ENCODE assay signal across 16 cellular contexts in the genomic region with DNA sequence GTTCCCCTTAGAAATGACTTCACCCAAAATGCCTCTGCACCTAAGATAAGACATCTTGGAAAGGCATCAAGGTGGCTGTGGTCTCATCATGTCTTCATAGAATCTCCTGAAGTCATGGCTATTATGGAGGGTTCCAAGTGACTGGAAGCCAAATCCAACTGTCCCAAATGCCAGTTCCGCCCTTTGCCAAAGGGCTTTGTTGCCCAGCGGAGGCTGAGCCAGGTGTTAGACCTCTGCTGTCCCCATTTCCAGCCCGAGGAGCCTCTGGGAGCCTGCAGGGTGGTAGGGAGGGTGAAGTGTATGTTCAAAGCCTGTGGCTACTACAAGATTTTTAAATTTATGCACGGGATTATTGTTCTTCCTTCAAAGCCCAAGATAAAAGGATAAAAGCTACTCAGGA. TPM values are rescaled to one million over a fixed set of nuclear protein-coding genes. Genes with fewer than 3 reads are reported as not detected.
DNase-seq lines count a peak whose midpoint lies in the region; ATAC-seq and TF ChIP-seq lines count a peak whose summit lies in the region.
"Had no signal": no experiment of that assay in that cellular context is flagged by ENCODE, and none has a peak within 500 bp of the region (broad histone marks: within the 10 kb centered on the region; RNA-seq: fewer than 3 reads in every experiment).

No MANE protein-coding gene starts in this region.

- H3K4me1 ChIP-seq in upper lobe of right lung: no peaks in the 10 kb centered on the region
- H3K4me1 ChIP-seq: Peyer's patch had no signal

- H3K27ac ChIP-seq in C4-2B: peak overlapping the region; percentile 56
- H3K27ac ChIP-seq in WERI-Rb-1: no peak overlapping the region
- no peak overlapping the region for H3K27ac ChIP-seq in upper lobe of right lung
- H3K27ac ChIP-seq: Peyer's patch had no signal

- H3K27me3 ChIP-seq in WERI-Rb-1 (ENCODE audit: insufficient read depth, low read depth, severe bottlenecking): no peaks in the 10 kb centered on the region
- no peaks in the 10 kb centered on the region for H3K27me3 ChIP-seq in upper lobe of right lung
- H3K27me3 ChIP-seq: Peyer's patch had no signal

- H3K36me3 ChIP-seq in WERI-Rb-1 (no peaks in the 10 kb centered on the region), upper lobe of right lung (no peaks in the 10 kb centered on the region)
- H3K36me3 ChIP-seq: Peyer's patch had no signal

- H3K9me3 ChIP-seq in WERI-Rb-1 (ENCODE audit: severe bottlenecking) (no peaks in the 10 kb centered on the region), upper lobe of right lung (no peaks in the 10 kb centered on the region)
- H3K9me3 ChIP-seq: Peyer's patch had no signal

- POLR2A ChIA-PET in HEK293T (lab: Yijun Ruan, JAX): interaction anchor here (0.8 to 0.9 kb wide), 3 partner anchors 24 to 26 kb away, joined by 3 to 4 read pairs (median 3); a partner anchor contains a TSS

- no peak for ATAC-seq in omental fat pad (ENCODE audit: low FRiP score)
- no peak for ATAC-seq in upper lobe of right lung
- no peak for ATAC-seq in GM19455 (IDR thresholded peaks at IDR 0.05; ENCODE audit: unreplicated experiment)
- ATAC-seq: GM23338 had no signal

- CTCF ChIA-PET in HEK293T (lab: Yijun Ruan, JAX): no interaction called here

- no peak for TF ChIP-seq CTCF in C4-2B (conservative IDR thresholded peaks at IDR 0.05)
- TF ChIP-seq CTCF in WERI-Rb-1 (IDR thresholded peaks at IDR 0.05; ENCODE audit: low read depth, low read length): no peak
- no peak for TF ChIP-seq CTCF in omental fat pad (IDR thresholded peaks at IDR 0.05)
- TF ChIP-seq CTCF in upper lobe of right lung (IDR thresholded peaks at IDR 0.05): no peak

- H3K4me3 ChIP-seq in WERI-Rb-1 (ENCODE audit: low read depth, low read length): no peak overlapping the region
- H3K4me3 ChIP-seq in upper lobe of right lung: no peak overlapping the region
- H3K4me3 ChIP-seq: GM23338, Peyer's patch had no signal

- intact Hi-C loops in upper lobe of right lung (cut with DNase I): no loop called here

- peak; percentile 9 for DNase-seq in WERI-Rb-1
- peak; percentile 4 for DNase-seq in omental fat pad (ENCODE audit: low spot score)
- peak; percentile 17 for DNase-seq in upper lobe of right lung
- DNase-seq in NAMALWA (ENCODE audit: low spot score): no peak
- no peak for DNase-seq in HEK293T (ENCODE audit: extremely low spot score)
- DNase-seq: GF-D8; HCEC 1CT; NCI-H1105 treated with DMSO at 0.1 percent for 48 hours; NCI-H1694 treated with DMSO at 0.1 percent for 48 hours; NCI-H510A; NCI-H748 treated with DMSO at 0.1 percent for 48 hours; NK-92 treated with Interleukin-12 subunit alpha and Interleukin-12 subunit beta, amount 100 ng/mL, for 24 hours had no signal

TF ChIP-seq in HEK293T, 16 proteins besides CTCF, POLR2A, EP300 and RAD21:
- TF ChIP-seq HDGF (IDR thresholded peaks at IDR 0.05; ENCODE audit: borderline replicate concordance) (no peak), TARDBP (IDR thresholded peaks at IDR 0.05) (no peak), SP1 (IDR thresholded peaks at IDR 0.05) (no peak), FOXK2 (IDR thresholded peaks at IDR 0.05) (no peak), CTBP1 (IDR thresholded peaks at IDR 0.05; ENCODE audit: borderline replicate concordance) (no peak), L3MBTL2 (conservative IDR thresholded peaks at IDR 0.05) (no peak), ARNT (IDR thresholded peaks at IDR 0.05) (no peak)
- TF ChIP-seq, protein P1, sequence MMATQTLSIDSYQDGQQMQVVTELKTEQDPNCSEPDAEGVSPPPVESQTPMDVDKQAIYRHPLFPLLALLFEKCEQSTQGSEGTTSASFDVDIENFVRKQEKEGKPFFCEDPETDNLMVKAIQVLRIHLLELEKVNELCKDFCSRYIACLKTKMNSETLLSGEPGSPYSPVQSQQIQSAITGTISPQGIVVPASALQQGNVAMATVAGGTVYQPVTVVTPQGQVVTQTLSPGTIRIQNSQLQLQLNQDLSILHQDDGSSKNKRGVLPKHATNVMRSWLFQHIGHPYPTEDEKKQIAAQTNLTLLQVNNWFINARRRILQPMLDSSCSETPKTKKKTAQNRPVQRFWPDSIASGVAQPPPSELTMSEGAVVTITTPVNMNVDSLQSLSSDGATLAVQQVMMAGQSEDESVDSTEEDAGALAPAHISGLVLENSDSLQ (IDR thresholded peaks at IDR 0.05): no peak

RNA-seq across cellular contexts. Expression of a gene that starts 25.7 kb away (rescaled TPM):
- total RNA-seq in omental fat pad (1,000 to 10,000 TPM in 3 of 4 donors, 100 to 1,000 TPM in 1; 917 to 1,730 (median 1,246) TPM), upper lobe of right lung (191 TPM)

Comparison
In these comparisons a context has a peak if more than half of its experiments do, and no peak if none do; other contexts are left out.
1. DNase-seq: peak in WERI-Rb-1 (single experiment), omental fat pad (single experiment) and upper lobe of right lung (single experiment); none in NAMALWA (single experiment) and HEK293T (single experiment).